In the genomic region with DNA sequence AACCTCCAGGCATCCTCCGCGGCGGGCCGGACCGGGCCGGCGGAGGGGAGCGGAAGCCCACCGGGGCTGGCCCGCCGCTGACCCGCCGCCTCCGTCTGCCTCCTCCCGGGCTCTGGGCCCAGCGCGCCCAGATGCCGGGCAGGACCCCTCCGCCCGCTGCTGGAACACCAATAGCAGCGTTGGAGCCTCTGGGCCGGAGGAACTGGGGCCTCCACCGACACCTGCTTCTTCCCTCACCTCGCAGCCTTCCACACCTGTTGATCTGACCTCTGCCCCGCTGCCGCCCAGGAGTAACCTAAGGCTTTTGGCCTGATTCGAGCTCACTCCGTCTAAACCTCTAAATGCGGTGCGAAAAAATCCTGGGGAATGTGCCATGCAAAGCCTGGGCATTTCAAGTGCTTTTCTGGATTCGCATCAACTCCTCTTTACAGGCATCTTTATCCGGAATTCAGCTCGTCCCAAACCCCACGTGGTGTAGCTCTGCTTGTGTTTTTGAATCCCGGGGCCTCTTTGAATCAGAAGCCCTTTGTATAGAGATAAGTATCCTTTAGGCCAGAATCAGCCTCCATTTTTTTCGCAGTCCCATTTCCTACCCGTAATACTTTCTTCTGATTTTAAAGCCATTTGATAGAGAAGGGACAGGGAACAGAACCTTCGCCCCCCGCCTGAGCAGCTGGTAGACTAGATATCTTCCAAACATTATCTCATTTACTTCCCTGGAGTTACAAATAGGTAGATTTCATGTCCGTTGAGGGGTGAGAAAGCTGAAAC, we compare ENCODE assay signal across 8 cellular contexts. TPM values are rescaled to one million over a fixed set of nuclear protein-coding genes. Genes with fewer than 3 reads are reported as not detected.
DNase-seq lines count a peak whose midpoint lies in the region; ATAC-seq and TF ChIP-seq lines count a peak whose summit lies in the region.

No MANE protein-coding gene starts in this region.

- H3K79me2 ChIP-seq in H9 (ENCODE audit: insufficient read depth, low read length) (peaks cover 24% of the 10 kb centered on the region), PC-9 (ENCODE audit: low read depth) (peaks cover 58% of the 10 kb centered on the region)

- H3K14ac ChIP-seq in H9 (ENCODE audit: insufficient read depth, low read length): peak overlapping the region; percentile 96; the same call in 1 of the 2 replicates

- H3K79me1 ChIP-seq in H9 (ENCODE audit: insufficient read depth, low read depth, low read length, poor library complexity, severe bottlenecking): peaks cover 5% of the 10 kb centered on the region

- H3K9me2 ChIP-seq in PC-9 (ENCODE audit: insufficient read depth): no peaks in the 10 kb centered on the region

- CTCF ChIA-PET in PC-9 (lab: Charles Lee): interaction anchor here (0.9 kb wide), 1 partner anchor 73 kb away, joined by 6 read pairs; no protein-coding TSS in a partner anchor

- H3K23ac ChIP-seq in H9 (ENCODE audit: insufficient read length, low read depth, low read length): no peak overlapping the region

- peaks cover 55 to 60% of the 10 kb centered on the region in 2 experiments for H3K4me1 Mint-ChIP-seq in H9
- H3K4me1 Mint-ChIP-seq in effector memory CD8-positive, alpha-beta T cell (ENCODE audit: low read depth in 2 of 2): peaks cover 12 to 16% of the 10 kb centered on the region in 2 donors

- no peak overlapping the region for H2AFZ ChIP-seq in H9 (ENCODE audit: low read length)
- peak overlapping the region; percentile 84 for H2AFZ ChIP-seq in PC-9

- peak overlapping the region; percentile 97 for H3K18ac ChIP-seq in H9 (ENCODE audit: insufficient read length, low read depth, low read length)

- H3K9ac ChIP-seq in H9 (ENCODE audit: extremely low read depth, insufficient read length, low read length): peak overlapping the region; percentile 83

- intact Hi-C loops in PC-9 (cut with micrococcal nuclease; ENCODE audit: unreplicated experiment): loop anchor here (1.0 to 5.0 kb wide), 8 partner anchors 45 to 400 kb away; a partner anchor contains a TSS

- H3K56ac ChIP-seq in H9 (ENCODE audit: insufficient read length, low read depth, low read length): no peak overlapping the region

- POLR2A ChIA-PET in PC-9 (lab: Charles Lee; ENCODE audit: unreplicated experiment): interaction anchor here (0.6 to 0.7 kb wide), 3 partner anchors 64 to 145 kb away, joined by 3 to 5 read pairs (median 4); no protein-coding TSS in a partner anchor

- H2BK120ac ChIP-seq in H9 (ENCODE audit: low read depth, low read length, poor library complexity, severe bottlenecking): peak overlapping the region; percentile 92

- H2BK5ac ChIP-seq in H9 (ENCODE audit: insufficient read length, low read length): peak overlapping the region; percentile 85

- H3K36me3 ChIP-seq in PC-9 (ENCODE audit: low read depth) (peaks cover 14% of the 10 kb centered on the region), muscle layer of duodenum (ENCODE audit: control insufficient read depth in 1 of 2, insufficient read depth in 2 of 2, low read length in 2 of 2) (peaks cover 0 to 11% of the 10 kb centered on the region in 2 donors)

- peak overlapping the region; percentile 98 to 100 (median 100) for H3K27ac Mint-ChIP-seq in H9
- H3K27ac Mint-ChIP-seq in effector memory CD8-positive, alpha-beta T cell: peak overlapping the region in 1 of 2 donors; percentile 19

- no TSS peak for BruUV-seq in PC-9 (replicated peaks; lab: Mats Ljungman, UMichigan)

- no peak overlapping the region for H2BK20ac ChIP-seq in H9 (ENCODE audit: low read depth, low read length, poor library complexity, severe bottlenecking)

- no peak for ATAC-seq in effector memory CD8-positive, alpha-beta T cell (replicated peaks)
- ATAC-seq in GM19324 (IDR thresholded peaks at IDR 0.05; ENCODE audit: low FRiP score, unreplicated experiment): no peak

- H4K91ac ChIP-seq in H9 (ENCODE audit: insufficient read length, low read depth, low read length): no peak overlapping the region

- H3K4me2 ChIP-seq in H9 (ENCODE audit: insufficient read depth, insufficient read length, low read length) (peak overlapping the region; percentile 76), PC-9 (peak overlapping the region; percentile 81)

- H2BK12ac ChIP-seq in H9 (ENCODE audit: insufficient read length, low read depth, low read length): peak overlapping the region; percentile 28

- TF ChIP-seq CTCF in H9 (conservative IDR thresholded peaks at IDR 0.05) (no peak), PC-9 (conservative IDR thresholded peaks at IDR 0.05) (no peak)

- peaks cover 19% of the 10 kb centered on the region; the same call in 1 of the 2 replicates for H3K4me1 ChIP-seq in H9 (ENCODE audit: insufficient read depth, low read length)
- H3K4me1 ChIP-seq in PC-9 (replicated peaks; ENCODE audit: insufficient read depth): peaks cover 61% of the 10 kb centered on the region
- peaks cover 4 to 24% of the 10 kb centered on the region in 2 donors for H3K4me1 ChIP-seq in muscle layer of duodenum (ENCODE audit: control insufficient read depth in 1 of 2, insufficient read depth in 2 of 2, low read length in 2 of 2)

- peak overlapping the region; percentile 85 to 94 for H3K4me3 Mint-ChIP-seq in H9
- H3K4me3 Mint-ChIP-seq in effector memory CD8-positive, alpha-beta T cell: peak overlapping the region; percentile 78 to 84

- WGBS in H9 (ENCODE audit: extremely low coverage, insufficient read length, low lambda C conversion rate): no CpG with 5 or more reads among the region's 40 CpGs

- peaks cover 18% of the 10 kb centered on the region for H3K23me2 ChIP-seq in H9 (ENCODE audit: insufficient read length, low read depth, low read length, poor library complexity, severe bottlenecking)

- H3K27me3 ChIP-seq in H9 (ENCODE audit: insufficient read depth, low read length): no peaks in the 10 kb centered on the region
- no peaks in the 10 kb centered on the region for H3K27me3 ChIP-seq in PC-9 (ENCODE audit: insufficient read depth, low read depth)
- peaks cover 5% of the 10 kb centered on the region for H3K27me3 ChIP-seq in muscle layer of duodenum (ENCODE audit: low read depth, low read length)

- no peak overlapping the region for H2BK15ac ChIP-seq in H9 (ENCODE audit: low read depth, low read length)

- no peaks in the 10 kb centered on the region for H4K20me1 ChIP-seq in H9 (ENCODE audit: control insufficient read depth, insufficient read depth, insufficient read length)
- H4K20me1 ChIP-seq in PC-9 (ENCODE audit: insufficient read depth): peaks cover 15% of the 10 kb centered on the region

- DNase-seq in DMS53 (lab: John Stamatoyannopoulos, UW): peak; percentile 93
- DNase-seq in H9: peak; percentile 81
- DNase-seq in PC-9: peak in 1 of 2 experiments; percentile 78
- DNase-seq in effector memory CD8-positive, alpha-beta T cell: no peak
- DNase-seq in NCI-H187 treated with DMSO at 0.1 percent for 48 hours (lab: John Stamatoyannopoulos, UW): no peak
- no peak for DNase-seq in GM19240 (ENCODE audit: insufficient read length, low spot score)

- peaks cover 0 to 2% of the 10 kb centered on the region in 2 experiments; a peak in 1 of 5 replicates for H3K9me3 Mint-ChIP-seq in H9
- no peaks in the 10 kb centered on the region for H3K9me3 Mint-ChIP-seq in effector memory CD8-positive, alpha-beta T cell

- peaks cover 24% of the 10 kb centered on the region for H3F3A ChIP-seq in PC-9 (ENCODE audit: insufficient read depth, low read depth)

- peak overlapping the region; percentile 68; the same call in 1 of the 2 replicates for H3K4ac ChIP-seq in H9 (ENCODE audit: low read depth, low read length)

- peak overlapping the region; percentile 92 for H3K27ac ChIP-seq in H9 (ENCODE audit: insufficient read length, low read depth, low read length)
- H3K27ac ChIP-seq in PC-9: peak overlapping the region; percentile 64
- peak overlapping the region; percentile 93 for H3K27ac ChIP-seq in muscle layer of duodenum (ENCODE audit: low read length)

- H3K27me3 Mint-ChIP-seq in H9 (ENCODE audit: low read depth): no peaks in the 10 kb centered on the region
- H3K27me3 Mint-ChIP-seq in effector memory CD8-positive, alpha-beta T cell: peaks cover 55 to 60% of the 10 kb centered on the region in 2 donors

- peak overlapping the region; percentile 67 for H3K4me3 ChIP-seq in PC-9
- peak overlapping the region; percentile 71 to 82 for H3K4me3 ChIP-seq in muscle layer of duodenum (ENCODE audit: low read depth in 1 of 2, low read length in 2 of 2)

- no peak overlapping the region for H2AK5ac ChIP-seq in H9 (ENCODE audit: insufficient read length, low read length)

- peaks cover 18 to 22% (median 18%) of the 10 kb centered on the region in 3 experiments for H3K36me3 Mint-ChIP-seq in H9 (ENCODE audit: insufficient read depth in 1 of 3, low read depth in 3 of 3)
- H3K36me3 Mint-ChIP-seq in effector memory CD8-positive, alpha-beta T cell (ENCODE audit: insufficient read depth): peaks cover 2% of the 10 kb centered on the region

- H3K9me3 ChIP-seq in H9 (ENCODE audit: control insufficient read depth, low read depth, low read length) (no peaks in the 10 kb centered on the region), PC-9 (ENCODE audit: insufficient read depth, low read depth) (no peaks in the 10 kb centered on the region), muscle layer of duodenum (ENCODE audit: control insufficient read depth in 1 of 2, low read length in 2 of 2) (no peaks in the 10 kb centered on the region)

- peak overlapping the region; percentile 11 for H4K8ac ChIP-seq in H9 (replicated peaks; ENCODE audit: insufficient read length, low read depth, low read length)

- H3T11ph ChIP-seq in H9 (ENCODE audit: low read length): peak overlapping the region; percentile 89

- H4K5ac ChIP-seq in H9 (ENCODE audit: insufficient read length, low read depth, low read length): no peak overlapping the region

RNA-seq across cellular contexts. Expression of a gene that starts 0.7 kb away (rescaled TPM):
- total RNA-seq in H9 (2021): 265 and 279 TPM in 2 replicates
- total RNA-seq in PC-9 (2021): 125 and 135 TPM in 2 replicates

Comparison
In these comparisons a context has a peak if more than half of its experiments do, and no peak if none do; other contexts are left out.
1. DNase-seq: peak in DMS53 (single experiment) and H9 (single experiment); none in effector memory CD8-positive, alpha-beta T cell (0 of 3), NCI-H187 treated with DMSO at 0.1 percent for 48 hours (single experiment) and GM19240 (single experiment).
2. Peak in every context shown above with its lines, with median percentiles within 50 percentile points of each other: H3K27ac ChIP-seq.